26 cellular contexts compared by ENCODE assay signal in genomic region chr17:27929990-27930389, GRCh38.
"Had no signal": no experiment of that assay in that cellular context is flagged by ENCODE, and none has a peak within 500 bp of the region (broad histone marks: within the 10 kb centered on the region; RNA-seq: fewer than 3 reads in every experiment).

No MANE protein-coding gene starts in this region.

- H3K27me3 ChIP-seq: ascending aorta, right lobe of liver, testis, vagina had no signal

- H3K4me1 ChIP-seq: ascending aorta, esophagus squamous epithelium, right lobe of liver, testis, vagina had no signal

- H3K27ac ChIP-seq: ascending aorta, coronary artery, esophagus squamous epithelium, right lobe of liver, testis, vagina, WERI-Rb-1 had no signal

- H3K9me3 ChIP-seq: ascending aorta, esophagus squamous epithelium, right lobe of liver, testis, vagina had no signal

- H3K4me1 Mint-ChIP-seq: activated naive CD4-positive, alpha-beta T cell treated with anti-CD3 and anti-CD28 coated beads, Interleukin-2, amount 50 U/mL, for 24 hours; stimulated activated naive B cell treated with anti-CD40 and anti-IgM and Interleukin-4, amounts not matched to agents 10 μg/mL and 1 μg/mL and 100 μg/mL, for 72 hours had no signal

- H3K4me3 ChIP-seq: ascending aorta, coronary artery, esophagus squamous epithelium, mucosa of descending colon, right lobe of liver, testis, vagina had no signal

- DNase-seq: activated CD4-positive, alpha-beta T cell treated with anti-CD3 and anti-CD28 coated beads, Interleukin-2, amount 50 U/mL, for 1 hour; activated CD4-positive, CD25-positive, alpha-beta regulatory T cell treated with anti-CD3 and anti-CD28 coated beads, Interleukin-2, amount 50 U/mL, for 72 hours; activated CD8-positive, alpha-beta T cell treated with anti-CD3 and anti-CD28 coated beads, Interleukin-2, amount 10 ng/mL, durations not matched to agents 7 days and 5 days; activated gamma-delta T cell treated with Interleukin-2 at 50 U/mL for 16 hours; activated T-cell treated with anti-CD3 and anti-CD28 coated beads, Interleukin-2, amount 50 U/mL, for 1 hour; endodermal cell; esophagus squamous epithelium; foreskin fibroblast; hippocampal formation; left cardiac atrium; mucosa of descending colon; nephron progenitor cell; nucleus accumbens; right lobe of liver; small intestine; stimulated activated CD4-positive, alpha-beta T cell treated with anti-CD3 and anti-CD28 coated beads, Interleukin-15, amount 100 ng/mL, for 24 hours; stimulated activated naive B cell treated with anti-CD40 and anti-IgM and Interleukin-4, amounts not matched to agents 10 μg/mL and 1 μg/mL and 100 μg/mL, for 72 hours; T-helper 1 cell; testis; WERI-Rb-1 had no signal

- H3K4me3 Mint-ChIP-seq: activated CD8-positive, alpha-beta T cell treated with anti-CD3 and anti-CD28 coated beads, Interleukin-2, amount 10 ng/mL, durations not matched to agents 7 days and 5 days; activated naive CD4-positive, alpha-beta T cell treated with anti-CD3 and anti-CD28 coated beads, Interleukin-2, amount 50 U/mL, for 24 hours; endodermal cell; memory B cell; nephron progenitor cell; stimulated activated naive B cell treated with anti-CD40 and anti-IgM and Interleukin-4, amounts not matched to agents 10 μg/mL and 1 μg/mL and 100 μg/mL, for 72 hours; type B pancreatic cell had no signal

- H3K36me3 Mint-ChIP-seq: memory B cell; stimulated activated naive B cell treated with anti-CD40 and anti-IgM and Interleukin-4, amounts not matched to agents 10 μg/mL and 1 μg/mL and 100 μg/mL, for 72 hours; type B pancreatic cell had no signal

- ATAC-seq: activated CD8-positive, alpha-beta T cell treated with anti-CD3 and anti-CD28 coated beads, Interleukin-2, amount 10 ng/mL, durations not matched to agents 7 days and 5 days; left cardiac atrium; mucosa of descending colon; right lobe of liver; stimulated activated naive B cell treated with anti-CD40 and anti-IgM and Interleukin-4, amounts not matched to agents 10 μg/mL and 1 μg/mL and 100 μg/mL, for 72 hours had no signal

- H3K9me3 Mint-ChIP-seq: activated naive CD4-positive, alpha-beta T cell treated with anti-CD3 and anti-CD28 coated beads, Interleukin-2, amount 50 U/mL, for 24 hours; memory B cell; stimulated activated naive B cell treated with anti-CD40 and anti-IgM and Interleukin-4, amounts not matched to agents 10 μg/mL and 1 μg/mL and 100 μg/mL, for 72 hours; type B pancreatic cell had no signal

- H3K27ac Mint-ChIP-seq: activated CD8-positive, alpha-beta T cell treated with anti-CD3 and anti-CD28 coated beads, Interleukin-2, amount 10 ng/mL, durations not matched to agents 7 days and 5 days; activated naive CD4-positive, alpha-beta T cell treated with anti-CD3 and anti-CD28 coated beads, Interleukin-2, amount 50 U/mL, for 24 hours; endodermal cell; memory B cell; nephron progenitor cell; stimulated activated naive B cell treated with anti-CD40 and anti-IgM and Interleukin-4, amounts not matched to agents 10 μg/mL and 1 μg/mL and 100 μg/mL, for 72 hours; type B pancreatic cell had no signal

- H3K36me3 ChIP-seq: ascending aorta, esophagus squamous epithelium, right lobe of liver, vagina, WERI-Rb-1 had no signal
